In genomic region chr12:49621651-49622500, GRCh38 we compare ENCODE assay signal across 8 cellular contexts. TPM values are rescaled to one million over a fixed set of nuclear protein-coding genes. Genes with fewer than 3 reads are reported as not detected.
DNase-seq lines count a peak whose midpoint lies in the region; ATAC-seq, FAIRE-seq and TF ChIP-seq lines count a peak whose summit lies in the region.

No MANE protein-coding gene starts in this region.

- no peak overlapping the region for H3K23ac ChIP-seq in H9 (ENCODE audit: insufficient read length, low read depth, low read length)

- H3K4me2 ChIP-seq in H9 (ENCODE audit: insufficient read depth, insufficient read length, low read length): peak overlapping the region; percentile 73

- no CpG with 5 or more reads among the region's 33 CpGs for WGBS in H9 (ENCODE audit: extremely low coverage, insufficient read length, low lambda C conversion rate)
- 3 to 5% methylated on average over 33 of the region's 33 CpGs for WGBS in lung, 2 donors

- H3K36me3 ChIP-seq in ascending aorta (no peaks in the 10 kb centered on the region), lung (ENCODE audit: control insufficient read depth in 2 of 2, insufficient read depth in 2 of 2, low read length in 2 of 2) (no peaks in the 10 kb centered on the region)

- peak overlapping the region; percentile 84 to 88 for H3K4me3 Mint-ChIP-seq in H9

- no peak overlapping the region for H3T11ph ChIP-seq in H9 (ENCODE audit: low read length)

- H3K18ac ChIP-seq in H9 (ENCODE audit: insufficient read length, low read depth, low read length): no peak overlapping the region

- CTCF ChIA-PET in AG04449 (lab: Yijun Ruan, JAX): interaction anchor here (0.8 to 3.6 kb wide), 11 partner anchors 11 to 291 kb away, joined by 3 to 27 read pairs (median 5); no protein-coding TSS in a partner anchor

- no peak overlapping the region for H3K9ac ChIP-seq in H9 (ENCODE audit: extremely low read depth, insufficient read length, low read length)

- H4K91ac ChIP-seq in H9 (ENCODE audit: insufficient read length, low read depth, low read length): no peak overlapping the region

- peaks cover 6% of the 10 kb centered on the region for H3K23me2 ChIP-seq in H9 (ENCODE audit: insufficient read length, low read depth, low read length, poor library complexity, severe bottlenecking)

- FAIRE-seq in urothelium cell line (lab: Jason Lieb, UNC): no peak

- H3K27ac ChIP-seq in H9 (ENCODE audit: insufficient read length, low read depth, low read length): no peak overlapping the region
- H3K27ac ChIP-seq in ascending aorta: peak overlapping the region; percentile 89 to 96
- H3K27ac ChIP-seq in lung (ENCODE audit: low read depth in 1 of 2, low read length in 1 of 2): peak overlapping the region; percentile 75 to 81

- no peak overlapping the region for H2BK20ac ChIP-seq in H9 (ENCODE audit: low read depth, low read length, poor library complexity, severe bottlenecking)

- no peak overlapping the region for H3K56ac ChIP-seq in H9 (ENCODE audit: insufficient read length, low read depth, low read length)

- H3K79me2 ChIP-seq in H9 (ENCODE audit: insufficient read depth, low read length): no peaks in the 10 kb centered on the region; the same call in 1 of the 2 replicates

- H4K8ac ChIP-seq in H9 (replicated peaks; ENCODE audit: insufficient read length, low read depth, low read length): no peak overlapping the region

- POLR2A ChIA-PET in AG04449 (lab: Yijun Ruan, JAX): interaction anchor here (0.6 to 2.9 kb wide), 2 partner anchors 120 to 1775 kb away, joined by 5 to 8 read pairs; partner anchors contain the start of gene TMBIM6

- H2BK120ac ChIP-seq in H9 (ENCODE audit: low read depth, low read length, poor library complexity, severe bottlenecking): no peak overlapping the region

- H3K27me3 Mint-ChIP-seq in H9 (ENCODE audit: low read depth): peaks cover 6% of the 10 kb centered on the region

- no peak overlapping the region for H4K5ac ChIP-seq in H9 (ENCODE audit: insufficient read length, low read depth, low read length)

- DNase-seq in AG04449 (ENCODE audit: low read depth, low spot score) (no peak), H9 (no peak), ascending aorta (ENCODE audit: low spot score in 2 of 2) (no peak), lung (ENCODE audit: low spot score) (no peak), GOT3 (lab: John Stamatoyannopoulos, UW) (no peak), ureter (ENCODE audit: low spot score) (no peak), urothelium cell line (ENCODE audit: low spot score) (no peak), NK-92 (lab: John Stamatoyannopoulos, UW; ENCODE audit: unreplicated experiment) (no peak)

- ATAC-seq in lung (ENCODE audit: insufficient read depth, low FRiP score): no peak

- H3K14ac ChIP-seq in H9 (ENCODE audit: insufficient read depth, low read length): no peak overlapping the region

- no peaks in the 10 kb centered on the region for H4K20me1 ChIP-seq in H9 (ENCODE audit: control insufficient read depth, insufficient read depth, insufficient read length)

- intact Hi-C loops in ascending aorta (cut with DNase I): loop anchor here (5.0 to 10.0 kb wide), 2 partner anchors 783 to 1405 kb away; partner anchors contain the start of genes LARP4 and SLC11A2

- H3K9me3 ChIP-seq in H9 (ENCODE audit: control insufficient read depth, low read depth, low read length) (no peaks in the 10 kb centered on the region), ascending aorta (no peaks in the 10 kb centered on the region), lung (ENCODE audit: control insufficient read depth in 2 of 2, insufficient read depth in 1 of 2, low read length in 1 of 2) (no peaks in the 10 kb centered on the region)

- H3K79me1 ChIP-seq in H9 (ENCODE audit: insufficient read depth, low read depth, low read length, poor library complexity, severe bottlenecking): no peaks in the 10 kb centered on the region

- no peak overlapping the region for H2BK15ac ChIP-seq in H9 (ENCODE audit: low read depth, low read length)

- H3K27me3 ChIP-seq in H9 (ENCODE audit: insufficient read depth, low read length) (no peaks in the 10 kb centered on the region), ascending aorta (no peaks in the 10 kb centered on the region), lung (ENCODE audit: control insufficient read depth, insufficient read depth) (no peaks in the 10 kb centered on the region)

- H3K4me1 ChIP-seq in H9 (ENCODE audit: insufficient read depth, low read length) (peaks cover 2% of the 10 kb centered on the region; the same call in 1 of the 2 replicates), ascending aorta (peaks cover 6 to 11% of the 10 kb centered on the region in 2 donors), lung (ENCODE audit: control insufficient read depth in 2 of 2, insufficient read depth in 2 of 2, low read length in 2 of 2) (peaks cover 0 to 4% of the 10 kb centered on the region in 2 donors)

- H3K4ac ChIP-seq in H9 (ENCODE audit: low read depth, low read length): no peak overlapping the region

- H3K27ac Mint-ChIP-seq in H9: peak overlapping the region in 1 of 3 experiments; percentile 59; a peak in 1 of 7 replicates

- H2AFZ ChIP-seq in H9 (ENCODE audit: low read length): no peak overlapping the region

- H2AK5ac ChIP-seq in H9 (ENCODE audit: insufficient read length, low read length): no peak overlapping the region

- no peak overlapping the region for H2BK12ac ChIP-seq in H9 (ENCODE audit: insufficient read length, low read depth, low read length)

- H3K4me3 ChIP-seq in AG04449 (ENCODE audit: low read depth, low read length): peak overlapping the region; percentile 65
- peak overlapping the region; percentile 49 to 77 for H3K4me3 ChIP-seq in ascending aorta
- H3K4me3 ChIP-seq in lung: peak overlapping the region; percentile 21

- no peak overlapping the region for H2BK5ac ChIP-seq in H9 (ENCODE audit: insufficient read length, low read length)

- TF ChIP-seq CTCF in AG04449 (IDR thresholded peaks at IDR 0.05; ENCODE audit: insufficient read depth, low read length, missing control alignments): no peak
- no peak for TF ChIP-seq CTCF in H9 (conservative IDR thresholded peaks at IDR 0.05)
- TF ChIP-seq CTCF in ascending aorta (IDR thresholded peaks at IDR 0.05): no peak
- no peak for TF ChIP-seq CTCF in lung (IDR thresholded peaks at IDR 0.05; ENCODE audit: control extremely low read depth, extremely low read depth)

- H3K4me1 Mint-ChIP-seq in H9: peaks cover 33 to 40% of the 10 kb centered on the region in 2 experiments

- H3K9me3 Mint-ChIP-seq in H9: no peaks in the 10 kb centered on the region

- H3K36me3 Mint-ChIP-seq in H9 (ENCODE audit: insufficient read depth in 1 of 3, low read depth in 3 of 3): no peaks in the 10 kb centered on the region

RNA-seq across cellular contexts. Expression of gene PRPF40B, which starts 1.5 kb away (rescaled TPM):
- total RNA-seq in H9 (2021): 17.4 and 19.0 TPM in 2 replicates
- total RNA-seq in ascending aorta: 9.5 TPM
- 10 to 100 TPM; 15.8 to 20.0 TPM for total RNA-seq in lung
- polyA plus RNA-seq in lung: 10 to 100 TPM; 10.0 to 18.3 TPM
- 44.4 TPM for total RNA-seq in ureter

RNA-seq across cellular contexts. Expression of gene FAM186B, which starts 16.4 kb away (rescaled TPM):
- 0.42 and 0.46 TPM in 2 replicates for total RNA-seq in H9 (2021)
- total RNA-seq in ascending aorta: not detected
- under 1 TPM; 0.54 to 0.80 TPM for total RNA-seq in lung
- under 1 TPM; 0.17 to 0.31 TPM for polyA plus RNA-seq in lung
- 1.2 TPM for total RNA-seq in ureter

RNA-seq across cellular contexts. Expression of gene MCRS1, which starts 53.9 kb away (rescaled TPM):
- 98.7 and 103 TPM in 2 replicates for total RNA-seq in H9 (2021)
- total RNA-seq in ascending aorta: 66.8 TPM
- 10 to 100 TPM; 35.6 to 55.8 TPM for total RNA-seq in lung
- polyA plus RNA-seq in lung: 10 to 100 TPM; 48.0 to 50.0 TPM
- total RNA-seq in ureter: 55.4 TPM
